Comparison of ENCODE assay signal across 21 cellular contexts in genomic region chr1:190179817-190180216, GRCh38.
DNase-seq lines count a peak whose midpoint lies in the region; ATAC-seq and TF ChIP-seq lines count a peak whose summit lies in the region.
"Had no signal": no experiment of that assay in that cellular context is flagged by ENCODE, and none has a peak within 500 bp of the region (broad histone marks: within the 10 kb centered on the region; RNA-seq: fewer than 3 reads in every experiment).

No MANE protein-coding gene starts in this region.

- intact Hi-C loops in mucosa of descending colon (cut with DNase I, micrococcal nuclease) = no loop called here
- intact Hi-C loops in activated CD4-positive, alpha-beta memory T cell treated with anti-CD3 and anti-CD28 coated beads for 36 hours (cut with micrococcal nuclease) = no loop called here

- ATAC-seq in mucosa of descending colon (peak; percentile 22), GM21723 (IDR thresholded peaks at IDR 0.05; ENCODE audit: unreplicated experiment) (no peak), HG02610 (IDR thresholded peaks at IDR 0.05; ENCODE audit: unreplicated experiment) (no peak)
- ATAC-seq: left lobe of liver had no signal

- DNase-seq in ELR (ENCODE audit: low read depth) (peak; percentile 67), NCI-H226 (peak; percentile 48), cardiac fibroblast (ENCODE audit: low read depth in 2 of 2) (peak; percentile 9 to 57), mucosa of descending colon (no peak), KG1 (lab: John Stamatoyannopoulos, UW) (no peak)
- DNase-seq in activated CD4-positive, alpha-beta memory T cell treated with anti-CD3 and anti-CD28 coated beads for 36 hours = no peak
- DNase-seq: activated CD4-positive, alpha-beta T cell treated with anti-CD3 and anti-CD28 coated beads, Interleukin-2, amount 50 U/mL, for 48 hours; activated T-cell treated with anti-CD3 and anti-CD28 coated beads, Interleukin-2, amount 50 U/mL, for 24 hours; brain microvascular endothelial cell; HFFc6; NCI-H2107; NCI-H82; RPMI8226; SW 1271 had no signal

- no peaks in the 10 kb centered on the region for H3K9me3 ChIP-seq in mucosa of descending colon
- H3K9me3 ChIP-seq: BLaER1 had no signal

- no peaks in the 10 kb centered on the region for H3K27me3 Mint-ChIP-seq in activated CD4-positive, alpha-beta memory T cell treated with anti-CD3 and anti-CD28 coated beads for 36 hours
- H3K27me3 Mint-ChIP-seq: activated naive CD4-positive, alpha-beta T cell treated with anti-CD3 and anti-CD28 coated beads, Interleukin-2, amount 50 U/mL, for 24 hours; activated T-cell treated with anti-CD3 and anti-CD28 coated beads, Interleukin-2, amount 50 U/mL, for 24 hours; stimulated activated naive CD8-positive, alpha-beta T cell treated with anti-CD3 and anti-CD28 coated beads, Interleukin-15, Interleukin-2, amounts not matched to agents 100 ng/mL and 50 ng/mL, for 24 hours had no signal

- H3K36me3 Mint-ChIP-seq in activated CD4-positive, alpha-beta memory T cell treated with anti-CD3 and anti-CD28 coated beads for 36 hours = no peaks in the 10 kb centered on the region
- H3K36me3 Mint-ChIP-seq: activated naive CD4-positive, alpha-beta T cell treated with anti-CD3 and anti-CD28 coated beads, Interleukin-2, amount 50 U/mL, for 24 hours; neural progenitor cell had no signal

- H3K4me1 Mint-ChIP-seq in activated CD4-positive, alpha-beta memory T cell treated with anti-CD3 and anti-CD28 coated beads for 36 hours (ENCODE audit: low read depth) = no peaks in the 10 kb centered on the region
- H3K4me1 Mint-ChIP-seq: activated naive CD4-positive, alpha-beta T cell treated with anti-CD3 and anti-CD28 coated beads, Interleukin-2, amount 50 U/mL, for 24 hours had no signal

- H3K4me1 ChIP-seq in mucosa of descending colon (ENCODE audit: low read depth) = no peaks in the 10 kb centered on the region
- H3K4me1 ChIP-seq: BLaER1, neural progenitor cell had no signal

- peaks cover 11% of the 10 kb centered on the region for H3K9me3 Mint-ChIP-seq in activated CD4-positive, alpha-beta memory T cell treated with anti-CD3 and anti-CD28 coated beads for 36 hours
- H3K9me3 Mint-ChIP-seq: activated T-cell treated with anti-CD3 and anti-CD28 coated beads, Interleukin-2, amount 50 U/mL, for 24 hours; neural progenitor cell had no signal

- no peak for TF ChIP-seq CTCF in cardiac fibroblast (IDR thresholded peaks at IDR 0.05; ENCODE audit: low read depth, low read length)
- no peak for TF ChIP-seq CTCF in mucosa of descending colon (IDR thresholded peaks at IDR 0.05)

- no peak overlapping the region for H3K4me3 ChIP-seq in cardiac fibroblast (replicated peaks in 1 of 2; ENCODE audit: low read depth in 2 of 2, low read length in 2 of 2)
- no peak overlapping the region for H3K4me3 ChIP-seq in mucosa of descending colon
- H3K4me3 ChIP-seq: BLaER1, neural progenitor cell had no signal

- no peak overlapping the region for H3K27ac Mint-ChIP-seq in activated CD4-positive, alpha-beta memory T cell treated with anti-CD3 and anti-CD28 coated beads for 36 hours
- H3K27ac Mint-ChIP-seq: activated naive CD4-positive, alpha-beta T cell treated with anti-CD3 and anti-CD28 coated beads, Interleukin-2, amount 50 U/mL, for 24 hours; activated T-cell treated with anti-CD3 and anti-CD28 coated beads, Interleukin-2, amount 50 U/mL, for 24 hours; HFFc6; neural progenitor cell; stimulated activated naive CD8-positive, alpha-beta T cell treated with anti-CD3 and anti-CD28 coated beads, Interleukin-15, Interleukin-2, amounts not matched to agents 100 ng/mL and 50 ng/mL, for 24 hours had no signal

- H3K36me3 ChIP-seq in mucosa of descending colon (ENCODE audit: low read depth) = no peaks in the 10 kb centered on the region
- H3K36me3 ChIP-seq: BLaER1, brain microvascular endothelial cell, neural progenitor cell had no signal

- POLR2A ChIA-PET in activated CD4-positive, alpha-beta memory T cell treated with anti-CD3 and anti-CD28 coated beads for 36 hours (lab: Charles Lee) = no interaction called here

- no peak overlapping the region for H3K4me3 Mint-ChIP-seq in activated CD4-positive, alpha-beta memory T cell treated with anti-CD3 and anti-CD28 coated beads for 36 hours
- H3K4me3 Mint-ChIP-seq: activated naive CD4-positive, alpha-beta T cell treated with anti-CD3 and anti-CD28 coated beads, Interleukin-2, amount 50 U/mL, for 24 hours; activated T-cell treated with anti-CD3 and anti-CD28 coated beads, Interleukin-2, amount 50 U/mL, for 24 hours; HFFc6; neural progenitor cell; stimulated activated naive CD8-positive, alpha-beta T cell treated with anti-CD3 and anti-CD28 coated beads, Interleukin-15, Interleukin-2, amounts not matched to agents 100 ng/mL and 50 ng/mL, for 24 hours had no signal

- CTCF ChIA-PET in activated CD4-positive, alpha-beta memory T cell treated with anti-CD3 and anti-CD28 coated beads for 36 hours (lab: Charles Lee) = no interaction called here

Comparison
In these comparisons a context has a peak if more than half of its experiments do, and no peak if none do; other contexts are left out.
1. DNase-seq: peak in ELR (single experiment), NCI-H226 (single experiment) and cardiac fibroblast (2 of 2); none in mucosa of descending colon (0 of 3), KG1 (single experiment) and activated CD4-positive, alpha-beta memory T cell treated with anti-CD3 and anti-CD28 coated beads for 36 hours (single experiment).